In genomic region chr1:7624791-7625355, GRCh38 we compare ENCODE assay signal across 1 cellular context.
TF ChIP-seq lines count a peak whose summit lies in the region.

No MANE protein-coding gene starts in this region.

TF ChIP-seq in HepG2, 621 proteins besides CTCF, POLR2A, EP300 and RAD21 (continued from another document):
- TF ChIP-seq E2F2 (CRISPR knock-in tag; IDR thresholded peaks at IDR 0.05; ENCODE audit: borderline replicate concordance) (no peak), ATF7 (IDR thresholded peaks at IDR 0.05) (peak; percentile 99), ATF7 (CRISPR knock-in tag; IDR thresholded peaks at IDR 0.05) (no peak), CENPX (CRISPR knock-in tag; IDR thresholded peaks at IDR 0.05) (no peak), ARID5B (CRISPR knock-in tag; IDR thresholded peaks at IDR 0.05) (no peak), ATAD3A (CRISPR knock-in tag; IDR thresholded peaks at IDR 0.05) (no peak), ZMAT5 (CRISPR knock-in tag; IDR thresholded peaks at IDR 0.05; ENCODE audit: borderline replicate concordance, low read depth) (no peak), HMG20A (CRISPR knock-in tag; IDR thresholded peaks at IDR 0.05; ENCODE audit: borderline replicate concordance) (no peak)
